Comparison of ENCODE assay signal across 22 cellular contexts in the genomic region with DNA sequence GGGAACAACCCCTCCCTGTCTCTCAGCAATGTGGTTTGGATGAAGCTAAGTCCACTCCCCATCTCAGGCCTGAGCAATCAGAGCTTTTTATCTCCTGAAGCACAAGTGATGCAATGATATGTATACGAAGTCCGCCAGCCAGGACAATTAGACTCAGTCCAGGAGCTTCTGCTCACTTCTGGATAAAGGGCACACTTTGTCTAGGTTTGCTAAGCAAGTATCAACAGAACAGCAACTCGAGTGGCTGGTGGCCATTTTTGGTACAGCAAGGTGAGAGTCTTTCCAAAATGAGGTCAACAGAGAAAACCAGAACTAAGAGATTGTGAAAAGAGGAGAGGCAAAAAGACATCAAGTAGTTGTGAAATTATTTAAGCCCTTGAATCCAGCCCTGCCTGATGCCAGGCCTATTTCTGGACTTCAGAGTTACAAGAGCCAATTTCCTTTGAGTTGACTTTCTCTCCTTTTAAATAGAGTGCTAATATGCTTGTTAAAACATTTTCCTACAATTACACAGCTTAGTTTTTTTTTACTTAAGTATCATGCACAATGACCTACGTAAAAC. TPM values are rescaled to one million over a fixed set of nuclear protein-coding genes. Genes with fewer than 3 reads are reported as not detected.
"Had no signal": no experiment of that assay in that cellular context is flagged by ENCODE, and none has a peak within 500 bp of the region (broad histone marks: within the 10 kb centered on the region; RNA-seq: fewer than 3 reads in every experiment).

No MANE protein-coding gene starts in this region.

- H3K4me3 Mint-ChIP-seq: activated B cell treated with CpG ODN at 0.5 μM for 24 hours; activated CD8-positive, alpha-beta T cell treated with anti-CD3 and anti-CD28 coated beads for 36 hours; activated naive CD8-positive, alpha-beta T cell treated with anti-CD3 and anti-CD28 coated beads for 36 hours; activated T-cell treated with anti-CD3 and anti-CD28 coated beads, Interleukin-2, amount 50 U/mL, for 72 hours; neural crest cell; T-helper 2 cell treated with Interferon-gamma antibody and Interleukin-4, amounts not matched to agents 5 μg/mL and 100 μg/mL, for 36 hours had no signal

- H3K4me1 Mint-ChIP-seq: neural crest cell had no signal

- H3K9me3 Mint-ChIP-seq: activated B cell treated with CpG ODN at 0.5 μM for 24 hours; activated CD8-positive, alpha-beta T cell treated with anti-CD3 and anti-CD28 coated beads for 36 hours; activated naive CD8-positive, alpha-beta T cell treated with anti-CD3 and anti-CD28 coated beads for 36 hours; activated T-cell treated with anti-CD3 and anti-CD28 coated beads, Interleukin-2, amount 50 U/mL, for 72 hours; neural crest cell; T-helper 2 cell treated with Interferon-gamma antibody and Interleukin-4, amounts not matched to agents 5 μg/mL and 100 μg/mL, for 36 hours had no signal

- ATAC-seq: activated CD8-positive, alpha-beta T cell treated with anti-CD3 and anti-CD28 coated beads for 36 hours; activated T-cell treated with anti-CD3 and anti-CD28 coated beads, Interleukin-2, amount 50 U/mL, for 72 hours; body of pancreas; left colon had no signal

- DNase-seq: activated B cell treated with CpG ODN at 0.5 μM for 24 hours; activated CD4-positive, alpha-beta T cell treated with anti-CD3 and anti-CD28 coated beads for 48 hours; activated CD8-positive, alpha-beta T cell treated with anti-CD3 and anti-CD28 coated beads for 36 hours; activated gamma-delta T cell; activated naive CD8-positive, alpha-beta T cell treated with anti-CD3 and anti-CD28 coated beads for 36 hours; activated T-cell treated with anti-CD3 and anti-CD28 coated beads, Interleukin-2, amount 50 U/mL, for 72 hours; amygdala; body of pancreas; central memory CD4-positive, alpha-beta T cell; colonic mucosa; head of caudate nucleus; left colon; stimulated activated CD4-positive, alpha-beta T cell treated with anti-CD3 and anti-CD28 coated beads, Interleukin-15, amount 100 ng/mL, for 24 hours; stimulated activated CD4-positive, alpha-beta T cell treated with anti-CD3 and anti-CD28 coated beads, Interleukin-4, amount 100 ng/mL, for 24 hours; stimulated activated CD8-positive, alpha-beta memory T cell treated with anti-CD3 and anti-CD28 coated beads, Interleukin-4, amount 100 ng/mL, for 48 hours; stimulated activated naive CD4-positive, alpha-beta T cell treated with Interleukin-2 at 50 U/mL for 16 hours; transverse colon had no signal

- H3K27me3 Mint-ChIP-seq: activated B cell treated with CpG ODN at 0.5 μM for 24 hours; activated CD8-positive, alpha-beta T cell treated with anti-CD3 and anti-CD28 coated beads for 36 hours; activated naive CD8-positive, alpha-beta T cell treated with anti-CD3 and anti-CD28 coated beads for 36 hours had no signal

- H3K27ac Mint-ChIP-seq: activated B cell treated with CpG ODN at 0.5 μM for 24 hours; activated CD8-positive, alpha-beta T cell treated with anti-CD3 and anti-CD28 coated beads for 36 hours; activated naive CD8-positive, alpha-beta T cell treated with anti-CD3 and anti-CD28 coated beads for 36 hours; activated T-cell treated with anti-CD3 and anti-CD28 coated beads, Interleukin-2, amount 50 U/mL, for 72 hours; T-helper 2 cell treated with Interferon-gamma antibody and Interleukin-4, amounts not matched to agents 5 μg/mL and 100 μg/mL, for 36 hours had no signal

RNA-seq across cellular contexts. Expression of gene MORN5, which starts 8.4 kb away (rescaled TPM):
- total RNA-seq: activated B cell treated with CpG ODN at 0.5 μM for 24 hours; activated CD8-positive, alpha-beta T cell treated with anti-CD3 and anti-CD28 coated beads for 36 hours; activated naive CD8-positive, alpha-beta T cell treated with anti-CD3 and anti-CD28 coated beads for 36 hours; activated T-cell treated with anti-CD3 and anti-CD28 coated beads, Interleukin-2, amount 50 U/mL, for 72 hours; body of pancreas; fibroblast of villous mesenchyme; lung microvascular endothelial cell; neural crest cell; osteocyte had no signal
